In genomic region chr12:121839993-121840761, GRCh38 we compare ENCODE assay signal across 8 cellular contexts. TPM values are rescaled to one million over a fixed set of nuclear protein-coding genes. Genes with fewer than 3 reads are reported as not detected.
DNase-seq lines count a peak whose midpoint lies in the region; ATAC-seq, FAIRE-seq and TF ChIP-seq lines count a peak whose summit lies in the region.

No MANE protein-coding gene starts in this region.

- intact Hi-C loops in heart right ventricle (cut with DNase I) = loop anchor here in 2 of 10 donors (2.0 to 10.0 kb wide), 2 partner anchors 45 to 49 kb away; partner anchors contain the start of gene PSMD9 (in 2 of the 2)
- intact Hi-C loops in Right ventricle myocardium inferior (cut with DNase I) = loop anchor here (10.0 kb wide), 1 partner anchor 45 kb away; the partner anchor contains the start of gene PSMD9

- no peaks in the 10 kb centered on the region for H3K79me2 ChIP-seq in astrocyte (ENCODE audit: insufficient read depth, low read length)

- H3K9me3 ChIP-seq in heart right ventricle (no peaks in the 10 kb centered on the region), astrocyte (ENCODE audit: insufficient read depth, low read depth, low read length) (no peaks in the 10 kb centered on the region), mesodermal cell (ENCODE audit: control insufficient read depth, low read length) (no peaks in the 10 kb centered on the region)

- H3K4me3 Mint-ChIP-seq in astrocyte (ENCODE audit: unreplicated experiment) = peak overlapping the region; percentile 94

- H3K4me1 Mint-ChIP-seq in astrocyte (ENCODE audit: low read depth, unreplicated experiment) = no peaks in the 10 kb centered on the region

- H3K36me3 Mint-ChIP-seq in astrocyte (ENCODE audit: low read depth, unreplicated experiment) = no peaks in the 10 kb centered on the region

- peaks cover 4% of the 10 kb centered on the region for H3K27me3 Mint-ChIP-seq in astrocyte (ENCODE audit: low read depth, unreplicated experiment)

- peak overlapping the region; percentile 88 for H3K27ac Mint-ChIP-seq in astrocyte (ENCODE audit: unreplicated experiment)

- no peak for DNase-seq in heart right ventricle
- DNase-seq in Right ventricle myocardium inferior (ENCODE audit: missing footprints) = no peak
- DNase-seq in astrocyte (ENCODE audit: low read depth) = no peak
- DNase-seq in NCI-H1436 (lab: John Stamatoyannopoulos, UW) = no peak
- no peak for DNase-seq in mesenteric fat pad (ENCODE audit: low spot score)

- H2AFZ ChIP-seq in astrocyte (ENCODE audit: low read depth, low read length) = peak overlapping the region; percentile 96

- H3K27ac ChIP-seq in heart right ventricle (peak overlapping the region in 9 of 10 donors; percentile 51 to 76 (median 62)), astrocyte (ENCODE audit: low read depth, low read length) (no peak overlapping the region), mesodermal cell (ENCODE audit: low read depth, low read length, severe bottlenecking) (peak overlapping the region; percentile 49)

- no peaks in the 10 kb centered on the region for H3K27me3 ChIP-seq in heart right ventricle
- H3K27me3 ChIP-seq in astrocyte (ENCODE audit: insufficient read depth, low read length) = no peaks in the 10 kb centered on the region

- H3K4me1 ChIP-seq in heart right ventricle (peaks cover 0 to 17% (median 11%) of the 10 kb centered on the region in 9 donors), astrocyte (ENCODE audit: insufficient read depth, low read length) (peaks cover 9% of the 10 kb centered on the region), mesodermal cell (ENCODE audit: control insufficient read depth, insufficient read depth, low read length, poor library complexity, severe bottlenecking) (peaks cover 6% of the 10 kb centered on the region)

- H3K4me3 ChIP-seq in heart right ventricle (peak overlapping the region; percentile 49 to 70 (median 62)), astrocyte (ENCODE audit: insufficient read depth, low read depth, low read length) (peak overlapping the region; percentile 73), mesodermal cell (ENCODE audit: extremely low read depth, insufficient read depth, low read length, poor library complexity, severe bottlenecking) (peak overlapping the region; percentile 52)

- no peak for ATAC-seq in heart right ventricle
- no peak for ATAC-seq in Right ventricle myocardium inferior
- no peak for ATAC-seq in HG02981 (IDR thresholded peaks at IDR 0.05; ENCODE audit: unreplicated experiment)
- no peak for ATAC-seq in activated CD4-positive, CD25-positive, alpha-beta regulatory T cell treated with anti-CD3 and anti-CD28 coated beads, Interleukin-2, amount 50 U/mL, for 24 hours

- H3K4me2 ChIP-seq in astrocyte (ENCODE audit: low read length) = peak overlapping the region; percentile 96

- no peaks in the 10 kb centered on the region for H3K9me3 Mint-ChIP-seq in astrocyte (ENCODE audit: unreplicated experiment)

- no peaks in the 10 kb centered on the region for H3K36me3 ChIP-seq in heart right ventricle
- no peaks in the 10 kb centered on the region for H3K36me3 ChIP-seq in astrocyte (ENCODE audit: insufficient read depth, low read length)
- H3K36me3 ChIP-seq in mesodermal cell (ENCODE audit: control insufficient read depth, insufficient read depth, low read length) = no peaks in the 10 kb centered on the region

- no peaks in the 10 kb centered on the region for H4K20me1 ChIP-seq in astrocyte (ENCODE audit: insufficient read depth, low read length)

- WGBS in heart right ventricle, 2 donors = 73 to 75% methylated on average over 24 of the region's 24 CpGs
- 77 to 80% methylated on average over 24 of the region's 24 CpGs for WGBS in mesodermal cell (ENCODE audit: insufficient coverage in 2 of 2), 2 experiments

- no peak for FAIRE-seq in astrocyte (lab: Jason Lieb, UNC)

- no peak for TF ChIP-seq CTCF in heart right ventricle (IDR thresholded peaks at IDR 0.05)
- TF ChIP-seq CTCF in astrocyte (IDR thresholded peaks at IDR 0.05; ENCODE audit: insufficient read depth, low read depth, low read length) = no peak

- peak overlapping the region; percentile 70 for H3K9ac ChIP-seq in astrocyte (ENCODE audit: low read length)

RNA-seq across cellular contexts. Expression of gene HPD, which starts 18.5 kb away (rescaled TPM):
- total RNA-seq in heart right ventricle = 1 to 10 TPM in 6 of 10 donors, under 1 TPM in 4; 0.24 to 3.4 (median 1.2) TPM
- 1 to 10 TPM; 1.0 to 1.3 TPM for polyA plus RNA-seq in heart right ventricle
- 2.3 TPM for total RNA-seq in Right ventricle myocardium inferior
- not detected in 2 replicates for total RNA-seq in astrocyte
- polyA plus RNA-seq in mesodermal cell (2013, experiment 1 of 2) = 1.0 TPM
- 0.30 TPM for polyA plus RNA-seq in mesodermal cell (2013, experiment 2 of 2)
- 2.2 TPM for total RNA-seq in mesenteric fat pad

RNA-seq across cellular contexts. Expression of gene SETD1B, which starts 36.4 kb away (rescaled TPM):
- 10 to 100 TPM; 10.3 to 14.8 (median 11.2) TPM for total RNA-seq in heart right ventricle
- polyA plus RNA-seq in heart right ventricle = 10 to 100 TPM in 1 of 2 donors, 1 to 10 TPM in 1; 2.8 to 11.9 TPM
- total RNA-seq in Right ventricle myocardium inferior = 8.0 TPM
- total RNA-seq in astrocyte = 20.9 and 24.0 TPM in 2 replicates
- polyA plus RNA-seq in mesodermal cell (2013, experiment 1 of 2) = 7.9 TPM
- 7.2 TPM for polyA plus RNA-seq in mesodermal cell (2013, experiment 2 of 2)
- total RNA-seq in mesenteric fat pad = 20.7 TPM

RNA-seq across cellular contexts. Expression of gene RHOF, which starts 46.7 kb away (rescaled TPM):
- total RNA-seq in heart right ventricle = 10 to 100 TPM; 19.8 to 45.6 (median 27.2) TPM
- 10 to 100 TPM; 16.5 to 16.6 TPM for polyA plus RNA-seq in heart right ventricle
- total RNA-seq in Right ventricle myocardium inferior = 47.7 TPM
- total RNA-seq in astrocyte = 28.0 and 31.9 TPM in 2 replicates
- polyA plus RNA-seq in mesodermal cell (2013, experiment 1 of 2) = 21.6 TPM
- polyA plus RNA-seq in mesodermal cell (2013, experiment 2 of 2) = 20.1 TPM
- 6.1 TPM for total RNA-seq in mesenteric fat pad

RNA-seq across cellular contexts. Expression of gene PSMD9, which starts 48.4 kb away (rescaled TPM):
- 10 to 100 TPM; 29.3 to 39.9 (median 34.4) TPM for total RNA-seq in heart right ventricle
- polyA plus RNA-seq in heart right ventricle = 100 to 1,000 TPM in 1 of 2 donors, 10 to 100 TPM in 1; 13.6 to 117 TPM
- total RNA-seq in Right ventricle myocardium inferior = 35.4 TPM
- 59.0 and 63.4 TPM in 2 replicates for total RNA-seq in astrocyte
- polyA plus RNA-seq in mesodermal cell (2013, experiment 1 of 2) = 46.7 TPM
- 50.5 TPM for polyA plus RNA-seq in mesodermal cell (2013, experiment 2 of 2)
- 54.7 TPM for total RNA-seq in mesenteric fat pad
